ENCODE assay signal across 20 cellular contexts in the genomic region with DNA sequence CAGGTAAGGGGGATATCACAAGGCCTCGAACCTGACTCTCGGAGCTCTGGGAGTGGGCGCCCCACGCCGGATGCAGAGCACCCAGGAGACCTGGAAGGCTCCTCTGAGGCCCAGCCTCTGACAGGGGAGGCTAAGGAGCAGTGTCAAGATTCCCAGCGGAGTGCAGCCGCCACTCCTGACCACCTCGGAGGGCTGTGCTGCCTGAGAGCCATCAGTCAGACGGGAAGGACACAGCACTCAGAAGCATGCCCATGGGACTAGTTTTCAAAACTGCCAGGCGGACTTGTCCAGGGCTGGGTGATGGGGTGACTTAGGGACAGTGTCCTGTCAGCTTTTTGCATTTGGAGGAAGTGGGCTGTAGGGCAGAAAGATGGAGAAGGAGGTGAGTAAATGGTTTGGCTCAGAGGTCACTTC. TPM values are rescaled to one million over a fixed set of nuclear protein-coding genes. Genes with fewer than 3 reads are reported as not detected.
DNase-seq lines count a peak whose midpoint lies in the region; ATAC-seq and TF ChIP-seq lines count a peak whose summit lies in the region.
"Had no signal": no experiment of that assay in that cellular context is flagged by ENCODE, and none has a peak within 500 bp of the region (broad histone marks: within the 10 kb centered on the region; RNA-seq: fewer than 3 reads in every experiment).

No MANE protein-coding gene starts in this region.

- H3K27ac Mint-ChIP-seq in nephron progenitor cell: peak overlapping the region; percentile 29
- H3K27ac Mint-ChIP-seq: activated naive CD4-positive, alpha-beta T cell treated with anti-CD3 and anti-CD28 coated beads, Interleukin-2, amount 50 U/mL, for 24 hours had no signal

- no peaks in the 10 kb centered on the region for H3K27me3 Mint-ChIP-seq in nephron progenitor cell (ENCODE audit: low read depth, poor library complexity)
- H3K27me3 Mint-ChIP-seq: activated naive CD4-positive, alpha-beta T cell treated with anti-CD3 and anti-CD28 coated beads, Interleukin-2, amount 50 U/mL, for 24 hours had no signal

- no peak overlapping the region for H3K4me3 ChIP-seq in gastroesophageal sphincter
- H3K4me3 ChIP-seq: vagina had no signal

- DNase-seq in KBM-7 (peak; percentile 28), nephron progenitor cell (no peak), NCI-H187 (lab: John Stamatoyannopoulos, UW) (no peak)
- DNase-seq: activated CD4-positive, alpha-beta T cell treated with anti-CD3 and anti-CD28 coated beads for 4 hours; HCEC 1CT; hypothalamus; midbrain; NCI-H1048; NCI-H2029 treated with DMSO at 0.1 percent for 48 hours; nucleus accumbens; OCI-M1; stimulated activated CD4-positive, alpha-beta T cell treated with anti-CD3 and anti-CD28 coated beads, Interleukin-2, amount 100 ng/mL, for 24 hours; T-helper 9 cell had no signal

- no peaks in the 10 kb centered on the region for H3K9me3 ChIP-seq in gastroesophageal sphincter
- H3K9me3 ChIP-seq: vagina had no signal

- H3K4me1 Mint-ChIP-seq in nephron progenitor cell: peaks cover 53% of the 10 kb centered on the region

- H3K27me3 ChIP-seq in gastroesophageal sphincter: no peaks in the 10 kb centered on the region
- H3K27me3 ChIP-seq: vagina had no signal

- peak; percentile 44 for ATAC-seq in gastroesophageal sphincter
- ATAC-seq in GM19397 (IDR thresholded peaks at IDR 0.05; ENCODE audit: unreplicated experiment): no peak
- ATAC-seq in GM18511 (IDR thresholded peaks at IDR 0.05; ENCODE audit: unreplicated experiment): no peak
- no peak for ATAC-seq in HG02759 (IDR thresholded peaks at IDR 0.05; ENCODE audit: unreplicated experiment)

- no peak for TF ChIP-seq CTCF in C4-2B (conservative IDR thresholded peaks at IDR 0.05)
- no peak for TF ChIP-seq CTCF in gastroesophageal sphincter (IDR thresholded peaks at IDR 0.05)
- no peak for TF ChIP-seq CTCF in nephron progenitor cell (IDR thresholded peaks at IDR 0.05)

- H3K36me3 ChIP-seq in gastroesophageal sphincter: peaks cover 0 to 99% of the 10 kb centered on the region in 2 donors
- H3K36me3 ChIP-seq: vagina had no signal

- TF ChIP-seq EP300 in gastroesophageal sphincter (IDR thresholded peaks at IDR 0.05): no peak

- H3K9me3 Mint-ChIP-seq in nephron progenitor cell: no peaks in the 10 kb centered on the region
- H3K9me3 Mint-ChIP-seq: activated naive CD4-positive, alpha-beta T cell treated with anti-CD3 and anti-CD28 coated beads, Interleukin-2, amount 50 U/mL, for 24 hours had no signal

- in situ Hi-C loops in KBM-7 (cut with MboI; ENCODE audit: low pct_unique_long_range_greater_than_20kb, low sequenced_read_pairs): no loop called here

- TF ChIP-seq POLR2A in gastroesophageal sphincter (IDR thresholded peaks at IDR 0.05): no peak

- no CpG with 5 or more reads among the region's 10 CpGs for WGBS in gastroesophageal sphincter (ENCODE audit: low coverage in 1 of 2), 2 donors

- H3K36me3 Mint-ChIP-seq in nephron progenitor cell (ENCODE audit: low read depth): peaks cover 11% of the 10 kb centered on the region
- H3K36me3 Mint-ChIP-seq: activated naive CD4-positive, alpha-beta T cell treated with anti-CD3 and anti-CD28 coated beads, Interleukin-2, amount 50 U/mL, for 24 hours had no signal

- H3K27ac ChIP-seq in C4-2B: peak overlapping the region; percentile 39
- no peak overlapping the region for H3K27ac ChIP-seq in gastroesophageal sphincter
- H3K27ac ChIP-seq: vagina had no signal

- no peaks in the 10 kb centered on the region for H3K4me1 ChIP-seq in gastroesophageal sphincter

- no peak overlapping the region for H3K4me3 Mint-ChIP-seq in nephron progenitor cell
- H3K4me3 Mint-ChIP-seq: activated naive CD4-positive, alpha-beta T cell treated with anti-CD3 and anti-CD28 coated beads, Interleukin-2, amount 50 U/mL, for 24 hours had no signal

RNA-seq across cellular contexts. Expression of a gene that starts 34.6 kb away (rescaled TPM):
- total RNA-seq in gastroesophageal sphincter: 1 to 10 TPM; 3.0 to 5.7 (median 3.6) TPM
